ENCODE assay signal across 23 cellular contexts in the genomic region with DNA sequence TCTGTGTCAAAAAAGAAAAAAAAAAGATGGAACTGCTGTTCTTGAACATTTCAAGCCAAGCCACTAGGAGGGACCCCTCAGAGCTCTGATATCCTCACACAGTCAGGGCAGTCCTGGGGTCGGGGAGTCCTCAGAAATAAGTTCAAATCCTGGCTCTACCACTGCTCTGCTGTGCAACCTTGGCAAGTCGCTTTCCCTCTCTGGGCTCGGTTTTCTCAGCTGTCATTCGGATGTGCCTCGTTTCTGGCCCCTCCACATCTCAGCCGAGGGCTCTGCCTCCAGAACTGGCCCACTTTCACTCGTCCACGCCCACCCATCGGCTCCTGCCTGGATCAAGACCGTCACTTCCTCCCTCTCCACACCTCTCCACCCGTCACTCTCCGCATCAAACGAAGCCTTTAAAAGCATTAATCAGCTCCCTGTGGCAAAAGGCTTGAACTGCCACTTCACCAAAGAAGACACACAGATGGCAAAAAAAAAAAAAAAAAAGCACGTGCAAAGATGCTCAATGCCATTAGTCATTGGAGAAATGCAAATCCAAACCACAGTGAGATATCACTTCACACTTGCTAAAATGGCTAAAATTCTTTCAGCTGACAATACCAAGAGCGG. TPM values are rescaled to one million over a fixed set of nuclear protein-coding genes. Genes with fewer than 3 reads are reported as not detected.
DNase-seq lines count a peak whose midpoint lies in the region; ATAC-seq, FAIRE-seq and TF ChIP-seq lines count a peak whose summit lies in the region.
"Had no signal": no experiment of that assay in that cellular context is flagged by ENCODE, and none has a peak within 500 bp of the region (broad histone marks: within the 10 kb centered on the region; RNA-seq: fewer than 3 reads in every experiment).

No MANE protein-coding gene starts in this region.

- no peaks in the 10 kb centered on the region for H3K79me2 ChIP-seq in PC-9 (ENCODE audit: low read depth)

- FAIRE-seq in bronchial epithelial cell (lab: Jason Lieb, UNC): no peak

- no peak overlapping the region for H3K4me3 ChIP-seq in Caco-2 (ENCODE audit: low read depth, low read length)
- no peak overlapping the region for H3K4me3 ChIP-seq in bronchial epithelial cell (ENCODE audit: low read depth, low read length)
- no peak overlapping the region for H3K4me3 ChIP-seq in PC-9
- H3K4me3 ChIP-seq in gastrocnemius medialis: no peak overlapping the region
- H3K4me3 ChIP-seq: mucosa of descending colon, SJSA1, testis had no signal

- intact Hi-C loops in Caco-2 (cut with micrococcal nuclease; ENCODE audit: unreplicated experiment) (no loop called here), PC-9 (cut with micrococcal nuclease; ENCODE audit: unreplicated experiment) (no loop called here), gastrocnemius medialis (cut with DNase I; ENCODE audit: low total_unique reads) (no loop called here)

- H3K9me3 ChIP-seq in Caco-2 (no peaks in the 10 kb centered on the region), PC-9 (ENCODE audit: insufficient read depth, low read depth) (no peaks in the 10 kb centered on the region), gastrocnemius medialis (no peaks in the 10 kb centered on the region)
- H3K9me3 ChIP-seq: mucosa of descending colon, SJSA1, testis had no signal

- no peaks in the 10 kb centered on the region for H3K27me3 Mint-ChIP-seq in Caco-2 (ENCODE audit: insufficient read depth, unreplicated experiment)

- H2AFZ ChIP-seq in PC-9: no peak overlapping the region

- no peaks in the 10 kb centered on the region for H3K4me1 ChIP-seq in Caco-2
- H3K4me1 ChIP-seq in PC-9 (replicated peaks; ENCODE audit: insufficient read depth): no peaks in the 10 kb centered on the region
- no peaks in the 10 kb centered on the region for H3K4me1 ChIP-seq in gastrocnemius medialis
- H3K4me1 ChIP-seq: foreskin keratinocyte, SJSA1, testis had no signal

- H3K27ac Mint-ChIP-seq in Caco-2 (ENCODE audit: unreplicated experiment): peak overlapping the region; percentile 43
- H3K27ac Mint-ChIP-seq: activated B cell treated with CpG ODN at 0.5 μM for 24 hours; activated CD8-positive, alpha-beta T cell treated with anti-CD3 and anti-CD28 coated beads for 36 hours; activated T-cell treated with anti-CD3 and anti-CD28 coated beads, Interleukin-2, amount 50 U/mL, for 72 hours; B cell; dendritic cell treated with granulocyte-macrophage colony-stimulating factor and Interleukin-4, amounts not matched to agents 40 ng/mL and 50 ng/mL, for 4 days had no signal

- peaks cover 8% of the 10 kb centered on the region for H3K4me1 Mint-ChIP-seq in Caco-2 (ENCODE audit: low read depth, unreplicated experiment)
- H3K4me1 Mint-ChIP-seq: activated B cell treated with CpG ODN at 0.5 μM for 24 hours, B cell had no signal

- TF ChIP-seq POLR2A in gastrocnemius medialis (IDR thresholded peaks at IDR 0.05): no peak

- no peaks in the 10 kb centered on the region for H3K36me3 Mint-ChIP-seq in Caco-2 (ENCODE audit: insufficient read depth, unreplicated experiment)
- H3K36me3 Mint-ChIP-seq: activated naive CD4-positive, alpha-beta T cell treated with anti-CD3 and anti-CD28 coated beads, Interleukin-2, amount 50 U/mL, for 24 hours had no signal

- H3K4me3 Mint-ChIP-seq in Caco-2 (ENCODE audit: unreplicated experiment): no peak overlapping the region
- H3K4me3 Mint-ChIP-seq: activated B cell treated with CpG ODN at 0.5 μM for 24 hours; activated CD8-positive, alpha-beta T cell treated with anti-CD3 and anti-CD28 coated beads for 36 hours; activated naive CD4-positive, alpha-beta T cell treated with anti-CD3 and anti-CD28 coated beads, Interleukin-2, amount 50 U/mL, for 24 hours; activated T-cell treated with anti-CD3 and anti-CD28 coated beads, Interleukin-2, amount 50 U/mL, for 72 hours; B cell; dendritic cell treated with granulocyte-macrophage colony-stimulating factor and Interleukin-4, amounts not matched to agents 40 ng/mL and 50 ng/mL, for 4 days had no signal

- TF ChIP-seq CTCF in Caco-2 (IDR thresholded peaks at IDR 0.05; ENCODE audit: insufficient read depth in 1 of 2, low read depth in 1 of 2, low read length in 1 of 2, severe bottlenecking in 1 of 2, unreplicated experiment in 1 of 2) (no peak), bronchial epithelial cell (IDR thresholded peaks at IDR 0.05; ENCODE audit: insufficient read depth, low read length, severe bottlenecking) (no peak), PC-9 (conservative IDR thresholded peaks at IDR 0.05) (no peak), gastrocnemius medialis (IDR thresholded peaks at IDR 0.05 in 4 of 5, conservative IDR thresholded peaks at IDR 0.05 in 1 of 5) (no peak)

- H3K4me2 ChIP-seq in PC-9: no peak overlapping the region

- CTCF ChIA-PET in Caco-2 (lab: Charles Lee) (no interaction called here), PC-9 (lab: Charles Lee) (interaction anchor here (0.6 kb wide), 1 partner anchor 427 kb away, joined by 3 read pairs; no protein-coding TSS in a partner anchor)

- H3K9me3 Mint-ChIP-seq in Caco-2 (ENCODE audit: unreplicated experiment): no peaks in the 10 kb centered on the region
- H3K9me3 Mint-ChIP-seq: activated B cell treated with CpG ODN at 0.5 μM for 24 hours; activated CD8-positive, alpha-beta T cell treated with anti-CD3 and anti-CD28 coated beads for 36 hours; activated naive CD4-positive, alpha-beta T cell treated with anti-CD3 and anti-CD28 coated beads, Interleukin-2, amount 50 U/mL, for 24 hours; activated T-cell treated with anti-CD3 and anti-CD28 coated beads, Interleukin-2, amount 50 U/mL, for 72 hours had no signal

- BruUV-seq in Caco-2 (replicated peaks; lab: Mats Ljungman, UMichigan) (no TSS peak), PC-9 (replicated peaks; lab: Mats Ljungman, UMichigan) (no TSS peak)

- H3K27me3 ChIP-seq in Caco-2 (replicated peaks; ENCODE audit: control insufficient read depth, insufficient read depth, low read length) (no peaks in the 10 kb centered on the region), bronchial epithelial cell (ENCODE audit: control insufficient read depth, insufficient read depth, low read length) (no peaks in the 10 kb centered on the region), PC-9 (ENCODE audit: insufficient read depth, low read depth) (0 out of 2 replicates have a peak, but pooled peaks cover 2% of the 10 kb centered on the region), gastrocnemius medialis (peaks cover 11 to 28% (median 18%) of the 10 kb centered on the region in 3 donors)
- H3K27me3 ChIP-seq: testis had no signal

- no peak for ATAC-seq in GM19467 (IDR thresholded peaks at IDR 0.05; ENCODE audit: unreplicated experiment)
- no peak for ATAC-seq in gastrocnemius medialis
- ATAC-seq: activated CD8-positive, alpha-beta T cell treated with anti-CD3 and anti-CD28 coated beads for 36 hours; activated T-cell treated with anti-CD3 and anti-CD28 coated beads, Interleukin-2, amount 50 U/mL, for 72 hours; foreskin keratinocyte; left lobe of liver had no signal

- DNase-seq in Caco-2: no peak
- peak; percentile 19 for DNase-seq in ELR (ENCODE audit: low read depth)
- peak; percentile 65 for DNase-seq in NCI-H2227 (lab: John Stamatoyannopoulos, UW; ENCODE audit: unreplicated experiment)
- DNase-seq in bronchial epithelial cell (ENCODE audit: low read depth): peak; percentile 8
- no peak for DNase-seq in iPS-NIHi11 (ENCODE audit: low spot score)
- no peak for DNase-seq in PC-9
- DNase-seq in gastrocnemius medialis: no peak
- DNase-seq: activated B cell treated with CpG ODN at 0.5 μM for 24 hours; activated CD8-positive, alpha-beta T cell treated with anti-CD3 and anti-CD28 coated beads for 36 hours; activated T-cell treated with anti-CD3 and anti-CD28 coated beads, Interleukin-2, amount 50 U/mL, for 72 hours; stimulated activated CD4-positive, alpha-beta T cell treated with anti-CD3 and anti-CD28 coated beads, Interleukin-12 subunit alpha, Interleukin-12 subunit beta, amount 100 ng/mL, for 4 hours; testis had no signal

- POLR2A ChIA-PET in Caco-2 (lab: Charles Lee): interaction anchor here (0.7 kb wide), 1 partner anchor 175 kb away, joined by 7 read pairs; the partner anchor contains the start of gene SAFB
- POLR2A ChIA-PET in PC-9 (lab: Charles Lee; ENCODE audit: unreplicated experiment): interaction anchor here (0.6 kb wide), 1 partner anchor 10 kb away, joined by 7 read pairs; no protein-coding TSS in a partner anchor

- no peak overlapping the region for H3K27ac ChIP-seq in PC-9
- H3K27ac ChIP-seq in gastrocnemius medialis: no peak overlapping the region
- H3K27ac ChIP-seq: foreskin keratinocyte, SJSA1, testis had no signal

- no peaks in the 10 kb centered on the region for H3K9me2 ChIP-seq in PC-9 (ENCODE audit: insufficient read depth)

- H3K36me3 ChIP-seq in Caco-2 (ENCODE audit: control insufficient read depth, insufficient read depth, low read length): no peaks in the 10 kb centered on the region
- no peaks in the 10 kb centered on the region for H3K36me3 ChIP-seq in bronchial epithelial cell (ENCODE audit: control insufficient read depth, insufficient read depth, low read length)
- no peaks in the 10 kb centered on the region for H3K36me3 ChIP-seq in PC-9 (ENCODE audit: low read depth)
- H3K36me3 ChIP-seq in gastrocnemius medialis: no peaks in the 10 kb centered on the region
- H3K36me3 ChIP-seq: SJSA1 had no signal

- in situ Hi-C loops in gastrocnemius medialis (cut with MboI; ENCODE audit: low sequenced_read_pairs in 4 of 4): no loop called here

- H4K20me1 ChIP-seq in PC-9 (ENCODE audit: insufficient read depth): no peaks in the 10 kb centered on the region

- no peaks in the 10 kb centered on the region for H3F3A ChIP-seq in PC-9 (ENCODE audit: insufficient read depth, low read depth)

RNA-seq across cellular contexts. Expression of gene ZNRF4, which starts 7.4 kb away (rescaled TPM):
- total RNA-seq in Caco-2 (2022): not detected in 2 replicates
- not detected in 2 replicates for total RNA-seq in bronchial epithelial cell
- total RNA-seq in PC-9 (2021): not detected in 2 replicates
- total RNA-seq in gastrocnemius medialis: not detected
- total RNA-seq: activated B cell treated with CpG ODN at 0.5 μM for 24 hours; activated CD8-positive, alpha-beta T cell treated with anti-CD3 and anti-CD28 coated beads for 36 hours; activated T-cell treated with anti-CD3 and anti-CD28 coated beads, Interleukin-2, amount 50 U/mL, for 72 hours; B cell; foreskin keratinocyte; left lobe of liver; mucosa of descending colon; OCI-LY7; renal cortical epithelial cell; SJSA1; T-helper 2 cell treated with Interferon-gamma antibody and Interleukin-4, amounts not matched to agents 100 ng/mL and 5 ng/mL, for 36 hours had no signal

Comparison
In these comparisons a context has a peak if more than half of its experiments do, and no peak if none do; other contexts are left out.
1. DNase-seq: peak in ELR (single experiment), NCI-H2227 (single experiment) and bronchial epithelial cell (single experiment); none in Caco-2 (0 of 2), iPS-NIHi11 (single experiment), PC-9 (0 of 2) and gastrocnemius medialis (0 of 2).